ENCODE assay signal across 9 cellular contexts in genomic region chr19:46925548-46925950, GRCh38.
DNase-seq lines count a peak whose midpoint lies in the region; ATAC-seq and TF ChIP-seq lines count a peak whose summit lies in the region.
"Had no signal": no experiment of that assay in that cellular context is flagged by ENCODE, and none has a peak within 500 bp of the region (broad histone marks: within the 10 kb centered on the region; RNA-seq: fewer than 3 reads in every experiment).

No MANE protein-coding gene starts in this region.

- H3F3A ChIP-seq in Loucy (ENCODE audit: low read depth), result no peaks in the 10 kb centered on the region; the same call in 1 of the 2 replicates

- no peaks in the 10 kb centered on the region for H3K27me3 ChIP-seq in Loucy (ENCODE audit: insufficient read depth, low read length, poor library complexity, severe bottlenecking)
- no peaks in the 10 kb centered on the region for H3K27me3 ChIP-seq in colonic mucosa
- H3K27me3 ChIP-seq in lower lobe of right lung (ENCODE audit: low read depth), result no peaks in the 10 kb centered on the region
- H3K27me3 ChIP-seq in thoracic aorta (replicated peaks; ENCODE audit: insufficient read depth), result no peaks in the 10 kb centered on the region

- H3K36me3 ChIP-seq in Loucy (ENCODE audit: insufficient read depth, low read length) (peaks cover 23% of the 10 kb centered on the region; the same call in 1 of the 2 replicates), colonic mucosa (no peaks in the 10 kb centered on the region), lower lobe of right lung (peaks cover 22% of the 10 kb centered on the region), thoracic aorta (peaks cover 4% of the 10 kb centered on the region)

- H3K4me1 ChIP-seq in Loucy (ENCODE audit: insufficient read depth, low read length, poor library complexity, severe bottlenecking) (peaks cover 22% of the 10 kb centered on the region), colonic mucosa (peaks cover 22% of the 10 kb centered on the region), lower lobe of right lung (peaks cover 41% of the 10 kb centered on the region), thoracic aorta (ENCODE audit: control insufficient read depth in 1 of 2, low read depth in 2 of 2) (peaks cover 56 to 62% of the 10 kb centered on the region in 2 donors)

- no peak overlapping the region for H2AFZ ChIP-seq in Loucy (ENCODE audit: low read length)

- no peaks in the 10 kb centered on the region for H3K9me2 ChIP-seq in Loucy (replicated peaks; ENCODE audit: low read depth, low read length)

- peak; percentile 71 for DNase-seq in colonic mucosa
- no peak for DNase-seq in lower lobe of right lung
- DNase-seq in thoracic aorta (ENCODE audit: low spot score), result no peak
- no peak for DNase-seq in UCSD-AML1 (lab: John Stamatoyannopoulos, UW; ENCODE audit: unreplicated experiment)
- DNase-seq in DMS 273 treated with DMSO at 0.1 percent for 48 hours (lab: John Stamatoyannopoulos, UW), result no peak
- no peak for DNase-seq in NCI-H524 treated with DMSO at 0.1 percent for 48 hours (lab: John Stamatoyannopoulos, UW)
- DNase-seq: NCI-H524 had no signal

- H3K4me3 ChIP-seq in Loucy (ENCODE audit: low read length, poor library complexity, severe bottlenecking) (no peak overlapping the region), colonic mucosa (no peak overlapping the region), lower lobe of right lung (no peak overlapping the region), thoracic aorta (peak overlapping the region; percentile 23)

- H3K9ac ChIP-seq in Loucy (ENCODE audit: low read depth, low read length, poor library complexity, severe bottlenecking), result no peak overlapping the region
- H3K9ac ChIP-seq in colonic mucosa (ENCODE audit: low read depth in 2 of 2, low read length in 2 of 2), result peak overlapping the region in 1 of 2 donors; percentile 64

- intact Hi-C loops in colonic mucosa (cut with DNase I) (loop anchor here (10.0 kb wide), 1 partner anchor 61 kb away; the partner anchor contains the start of gene ARHGAP35), lower lobe of right lung (cut with DNase I) (no loop called here)

- H3K9me3 ChIP-seq in Loucy (ENCODE audit: insufficient read depth, low read depth, low read length), result no peaks in the 10 kb centered on the region
- H3K9me3 ChIP-seq in colonic mucosa, result no peaks in the 10 kb centered on the region
- no peaks in the 10 kb centered on the region for H3K9me3 ChIP-seq in lower lobe of right lung
- H3K9me3 ChIP-seq in thoracic aorta, result no peaks in the 10 kb centered on the region

- ATAC-seq in lower lobe of right lung (peak; percentile 20 to 52), thoracic aorta (ENCODE audit: insufficient number of reproducible peaks, low FRiP score, low read depth) (no peak), HG03159 (IDR thresholded peaks at IDR 0.05; ENCODE audit: unreplicated experiment) (no peak)

- TF ChIP-seq CTCF in Loucy (conservative IDR thresholded peaks at IDR 0.05; ENCODE audit: low read length) (no peak), colonic mucosa (IDR thresholded peaks at IDR 0.05) (no peak), lower lobe of right lung (IDR thresholded peaks at IDR 0.05) (no peak), thoracic aorta (IDR thresholded peaks at IDR 0.05) (no peak)

- peaks cover 40% of the 10 kb centered on the region for H4K20me1 ChIP-seq in Loucy (ENCODE audit: insufficient read depth, low read length, poor library complexity, severe bottlenecking)

- peak overlapping the region; percentile 45 for H3K4me2 ChIP-seq in Loucy (ENCODE audit: low read depth, low read length, poor library complexity, severe bottlenecking)

- H3K27ac ChIP-seq in colonic mucosa (peak overlapping the region; percentile 74), lower lobe of right lung (no peak overlapping the region), thoracic aorta (peak overlapping the region; percentile 31 to 63)

- H3K79me2 ChIP-seq in Loucy (ENCODE audit: insufficient read depth, low read length), result peaks cover 78% of the 10 kb centered on the region

Comparison
In these comparisons a context has a peak if more than half of its experiments do, and no peak if none do; other contexts are left out.
1. ATAC-seq: peak in lower lobe of right lung (2 of 2); none in thoracic aorta (single experiment) and HG03159 (single experiment).